ENCODE assay signal across 20 cellular contexts in the genomic region with DNA sequence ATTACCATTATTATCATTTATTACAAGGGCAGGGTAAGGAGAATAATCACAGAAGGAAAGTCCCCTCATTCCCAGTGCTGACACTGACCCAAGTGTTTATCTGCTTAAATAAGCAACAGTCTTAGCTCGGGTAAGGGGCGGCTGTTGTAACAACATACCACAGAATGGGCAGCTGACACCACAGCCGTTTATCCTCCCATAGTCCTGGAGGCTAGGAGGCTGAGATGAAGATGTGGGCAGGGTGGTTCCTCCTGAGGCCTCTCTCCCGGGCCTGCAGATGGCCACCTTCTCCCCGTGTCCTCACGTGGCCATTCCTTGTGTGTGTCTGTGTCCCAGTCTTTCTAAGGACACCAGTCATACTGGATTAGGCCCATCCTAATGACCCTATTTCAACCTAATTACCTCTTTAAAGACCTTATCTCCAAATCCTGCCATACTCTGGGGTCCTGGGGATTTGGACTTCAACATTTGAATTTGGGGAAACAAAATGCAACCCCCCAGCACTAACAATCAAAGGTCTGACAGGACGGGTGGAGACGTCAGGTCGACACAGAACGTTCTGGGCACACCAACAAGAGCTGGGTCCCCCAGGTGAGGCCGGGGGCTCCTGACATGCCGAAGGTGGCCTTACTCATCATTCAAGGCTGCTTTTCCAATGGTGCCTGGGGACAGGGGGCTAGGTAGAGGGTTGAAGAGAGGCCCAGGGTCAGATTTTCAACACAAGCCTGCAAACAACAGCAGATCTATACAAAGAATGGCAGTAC.
DNase-seq lines count a peak whose midpoint lies in the region; ATAC-seq, FAIRE-seq and TF ChIP-seq lines count a peak whose summit lies in the region.
"Had no signal": no experiment of that assay in that cellular context is flagged by ENCODE, and none has a peak within 500 bp of the region (broad histone marks: within the 10 kb centered on the region; RNA-seq: fewer than 3 reads in every experiment).

No MANE protein-coding gene starts in this region.

- no peak overlapping the region for H3K27ac Mint-ChIP-seq in activated CD4-positive, alpha-beta T cell treated with anti-CD3 and anti-CD28 coated beads for 36 hours
- H3K27ac Mint-ChIP-seq in CD8-positive, alpha-beta memory T cell = no peak overlapping the region
- H3K27ac Mint-ChIP-seq: activated naive CD8-positive, alpha-beta T cell; CD4-positive, alpha-beta memory T cell; natural killer cell; stimulated activated naive CD8-positive, alpha-beta T cell treated with anti-CD3 and anti-CD28 coated beads, Interleukin-15, Interleukin-2, amounts not matched to agents 100 ng/mL and 50 ng/mL, for 24 hours; T-helper 2 cell treated with Interferon-gamma antibody and Interleukin-4, amounts not matched to agents 5 μg/mL and 100 μg/mL, for 36 hours had no signal

- no peaks in the 10 kb centered on the region for H3K27me3 Mint-ChIP-seq in activated CD4-positive, alpha-beta T cell treated with anti-CD3 and anti-CD28 coated beads for 36 hours
- no peaks in the 10 kb centered on the region for H3K27me3 Mint-ChIP-seq in CD8-positive, alpha-beta memory T cell
- H3K27me3 Mint-ChIP-seq: CD4-positive, alpha-beta memory T cell; central memory CD8-positive, alpha-beta T cell; stimulated activated naive CD8-positive, alpha-beta T cell treated with anti-CD3 and anti-CD28 coated beads, Interleukin-15, Interleukin-2, amounts not matched to agents 100 ng/mL and 50 ng/mL, for 24 hours had no signal

- 75% methylated on average over 12 of the region's 12 CpGs for WGBS in right cardiac atrium
- WGBS in pancreas, 2 donors = 65 to 69% methylated on average over 12 of the region's 12 CpGs

- TF ChIP-seq CTCF in pancreas (IDR thresholded peaks at IDR 0.05) (no peak), BE2C (IDR thresholded peaks at IDR 0.05; ENCODE audit: low read depth, low read length) (no peak)

- H3K4me1 ChIP-seq in right cardiac atrium (ENCODE audit: control insufficient read depth, insufficient read depth, low read length) (peaks cover 24% of the 10 kb centered on the region), pancreas (peaks cover 24 to 46% (median 29%) of the 10 kb centered on the region in 3 donors), BE2C (peaks cover 7% of the 10 kb centered on the region; the same call in 1 of the 2 replicates)
- no peaks in the 10 kb centered on the region for H3K4me1 ChIP-seq in CD8-positive, alpha-beta memory T cell (ENCODE audit: insufficient read depth, low read length)

- no peak overlapping the region for H3K4me3 Mint-ChIP-seq in activated CD4-positive, alpha-beta T cell treated with anti-CD3 and anti-CD28 coated beads for 36 hours
- no peak overlapping the region for H3K4me3 Mint-ChIP-seq in CD8-positive, alpha-beta memory T cell
- H3K4me3 Mint-ChIP-seq: activated naive CD8-positive, alpha-beta T cell; CD4-positive, alpha-beta memory T cell; central memory CD8-positive, alpha-beta T cell; natural killer cell; stimulated activated naive CD8-positive, alpha-beta T cell treated with anti-CD3 and anti-CD28 coated beads, Interleukin-15, Interleukin-2, amounts not matched to agents 100 ng/mL and 50 ng/mL, for 24 hours; T-helper 2 cell treated with Interferon-gamma antibody and Interleukin-4, amounts not matched to agents 5 μg/mL and 100 μg/mL, for 36 hours had no signal

- H3K36me3 Mint-ChIP-seq in activated CD4-positive, alpha-beta T cell treated with anti-CD3 and anti-CD28 coated beads for 36 hours (ENCODE audit: low read depth) = no peaks in the 10 kb centered on the region
- no peaks in the 10 kb centered on the region for H3K36me3 Mint-ChIP-seq in CD8-positive, alpha-beta memory T cell
- H3K36me3 Mint-ChIP-seq: activated naive CD8-positive, alpha-beta T cell; CD4-positive, alpha-beta memory T cell; natural killer cell had no signal

- no peaks in the 10 kb centered on the region for H3K4me1 Mint-ChIP-seq in activated CD4-positive, alpha-beta T cell treated with anti-CD3 and anti-CD28 coated beads for 36 hours
- H3K4me1 Mint-ChIP-seq in CD8-positive, alpha-beta memory T cell = no peaks in the 10 kb centered on the region
- H3K4me1 Mint-ChIP-seq: CD4-positive, alpha-beta memory T cell; central memory CD8-positive, alpha-beta T cell; natural killer cell had no signal

- H3K9me3 Mint-ChIP-seq in activated CD4-positive, alpha-beta T cell treated with anti-CD3 and anti-CD28 coated beads for 36 hours (ENCODE audit: low read depth) = no peaks in the 10 kb centered on the region
- no peaks in the 10 kb centered on the region for H3K9me3 Mint-ChIP-seq in CD8-positive, alpha-beta memory T cell
- H3K9me3 Mint-ChIP-seq: central memory CD8-positive, alpha-beta T cell; natural killer cell; stimulated activated naive CD8-positive, alpha-beta T cell treated with anti-CD3 and anti-CD28 coated beads, Interleukin-15, Interleukin-2, amounts not matched to agents 100 ng/mL and 50 ng/mL, for 24 hours; T-helper 2 cell treated with Interferon-gamma antibody and Interleukin-4, amounts not matched to agents 5 μg/mL and 100 μg/mL, for 36 hours had no signal

- no peaks in the 10 kb centered on the region for H3K36me3 ChIP-seq in pancreas
- H3K36me3 ChIP-seq in BE2C = no peaks in the 10 kb centered on the region
- no peaks in the 10 kb centered on the region for H3K36me3 ChIP-seq in CD8-positive, alpha-beta memory T cell (ENCODE audit: insufficient read depth, low read length)

- ATAC-seq in left cardiac atrium (no peak), Right ventricle myocardium superior (ENCODE audit: poor library complexity) (no peak), right cardiac atrium (no peak), pancreas (peak in 2 of 4 donors; percentile 4 to 14), GM21528 (IDR thresholded peaks at IDR 0.05; ENCODE audit: low FRiP score, unreplicated experiment) (no peak)
- no peak for ATAC-seq in activated CD4-positive, alpha-beta T cell treated with anti-CD3 and anti-CD28 coated beads for 36 hours
- ATAC-seq: GM12878, natural killer cell had no signal

- H3K4me3 ChIP-seq in right cardiac atrium (ENCODE audit: low read length) (no peak overlapping the region), pancreas (no peak overlapping the region), BE2C (ENCODE audit: low read depth, low read length) (no peak overlapping the region)
- no peak overlapping the region for H3K4me3 ChIP-seq in CD8-positive, alpha-beta memory T cell (ENCODE audit: low read length)
- H3K4me3 ChIP-seq: GM12878 had no signal

- H3K9me3 ChIP-seq in right cardiac atrium (ENCODE audit: control insufficient read depth, low read length) (no peaks in the 10 kb centered on the region), pancreas (no peaks in the 10 kb centered on the region), BE2C (no peaks in the 10 kb centered on the region)
- H3K9me3 ChIP-seq in CD8-positive, alpha-beta memory T cell (ENCODE audit: low read length) = no peaks in the 10 kb centered on the region

- no peak for FAIRE-seq in pancreas (lab: Jason Lieb, UNC)
- FAIRE-seq: GM12878 had no signal

- H3K27me3 ChIP-seq in right cardiac atrium (ENCODE audit: control insufficient read depth, insufficient read depth) (no peaks in the 10 kb centered on the region), pancreas (no peaks in the 10 kb centered on the region), BE2C (no peaks in the 10 kb centered on the region)
- no peaks in the 10 kb centered on the region for H3K27me3 ChIP-seq in CD8-positive, alpha-beta memory T cell (ENCODE audit: insufficient read depth, low read length, poor library complexity, severe bottlenecking)

- POLR2A ChIA-PET in activated CD4-positive, alpha-beta T cell treated with anti-CD3 and anti-CD28 coated beads for 36 hours (lab: Charles Lee) = no interaction called here
- POLR2A ChIA-PET in CD8-positive, alpha-beta memory T cell (lab: Charles Lee) = no interaction called here

- DNase-seq in left cardiac atrium (peak; percentile 14), Right ventricle myocardium superior (no peak), right cardiac atrium (peak in 1 of 3 donors; percentile 2), pancreas (no peak), BE2C (no peak)
- no peak for DNase-seq in activated CD4-positive, alpha-beta T cell treated with anti-CD3 and anti-CD28 coated beads for 36 hours
- no peak for DNase-seq in CD8-positive, alpha-beta memory T cell
- DNase-seq: activated CD4-positive, alpha-beta T cell treated with anti-CD3 and anti-CD28 coated beads for 1 hour; CD4-positive, alpha-beta memory T cell; glutamatergic neuron; natural killer cell; NCI-H1048; NCI-H2171 had no signal

- CTCF ChIA-PET in activated CD4-positive, alpha-beta T cell treated with anti-CD3 and anti-CD28 coated beads for 36 hours (lab: Charles Lee) = no interaction called here
- CTCF ChIA-PET in CD8-positive, alpha-beta memory T cell (lab: Charles Lee) = no interaction called here

- intact Hi-C loops in left cardiac atrium (cut with DNase I) (no loop called here), Right ventricle myocardium superior (cut with DNase I) (no loop called here), right cardiac atrium (cut with DNase I) (no loop called here), pancreas (cut with DNase I) (no loop called here)
- intact Hi-C loops in activated CD4-positive, alpha-beta T cell treated with anti-CD3 and anti-CD28 coated beads for 36 hours (cut with DNase I, micrococcal nuclease) = no loop called here

- H3K27ac ChIP-seq in right cardiac atrium (ENCODE audit: low read length) = peak overlapping the region; percentile 79
- H3K27ac ChIP-seq in pancreas = peak overlapping the region in 3 of 4 donors; percentile 1 to 59 (median 22)
- H3K27ac ChIP-seq in CD8-positive, alpha-beta memory T cell (ENCODE audit: low read depth, low read length) = no peak overlapping the region
- H3K27ac ChIP-seq: epithelial cell of prostate had no signal
